Comparison of ENCODE assay signal across 8 cellular contexts in the genomic region with DNA sequence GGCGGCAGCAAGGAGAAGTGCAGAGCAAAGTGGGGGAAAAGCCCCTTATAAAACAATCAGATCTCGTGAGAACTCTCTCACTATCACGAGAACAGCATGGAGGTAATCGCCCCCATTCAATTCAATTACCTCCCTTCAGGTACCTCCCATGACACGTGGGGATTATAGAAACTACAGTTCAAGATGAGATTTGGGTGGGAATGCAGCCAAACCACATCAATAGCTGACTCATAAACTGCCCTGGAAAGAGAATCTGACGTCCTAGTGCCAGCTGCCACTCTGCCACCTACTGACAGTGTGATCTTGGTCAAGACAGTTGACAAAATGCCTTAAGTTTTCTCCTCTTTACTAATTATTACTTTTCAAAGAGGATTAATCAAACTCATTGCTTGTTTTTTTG.
A peak's percentile ranks its signal among the peaks of the same experiment; 100 is the strongest.
DNase-seq lines count a peak whose midpoint lies in the region; ATAC-seq and TF ChIP-seq lines count a peak whose summit lies in the region.

No MANE protein-coding gene starts in this region.

- H3K27me3 Mint-ChIP-seq in activated CD8-positive, alpha-beta memory T cell treated with anti-CD3 and anti-CD28 coated beads, Interleukin-2, amount 10 ng/mL, durations not matched to agents 7 days and 5 days: peaks cover 4% of the 10 kb centered on the region
- no peaks in the 10 kb centered on the region for H3K27me3 Mint-ChIP-seq in chondrocyte (ENCODE audit: low read depth)

- TF ChIP-seq CTCF in chondrocyte (IDR thresholded peaks at IDR 0.05): peak; percentile 31

- H3K4me1 Mint-ChIP-seq in activated CD8-positive, alpha-beta memory T cell treated with anti-CD3 and anti-CD28 coated beads, Interleukin-2, amount 10 ng/mL, durations not matched to agents 7 days and 5 days: peaks cover 10% of the 10 kb centered on the region
- peaks cover 21% of the 10 kb centered on the region for H3K4me1 Mint-ChIP-seq in chondrocyte (ENCODE audit: low read depth)

- no peak overlapping the region for H3K4me3 Mint-ChIP-seq in activated CD8-positive, alpha-beta memory T cell treated with anti-CD3 and anti-CD28 coated beads, Interleukin-2, amount 10 ng/mL, durations not matched to agents 7 days and 5 days
- H3K4me3 Mint-ChIP-seq in chondrocyte (ENCODE audit: unreplicated experiment): no peak overlapping the region

- CTCF ChIA-PET in activated CD8-positive, alpha-beta memory T cell treated with anti-CD3 and anti-CD28 coated beads, Interleukin-2, amount 10 ng/mL, durations not matched to agents 7 days and 5 days (lab: Charles Lee): interaction anchor here (1.0 kb wide), 2 partner anchors 9 to 10 kb away, joined by 3 read pairs; no protein-coding TSS in a partner anchor

- H3K36me3 Mint-ChIP-seq in activated CD8-positive, alpha-beta memory T cell treated with anti-CD3 and anti-CD28 coated beads, Interleukin-2, amount 10 ng/mL, durations not matched to agents 7 days and 5 days: no peaks in the 10 kb centered on the region
- peaks cover 3% of the 10 kb centered on the region for H3K36me3 Mint-ChIP-seq in chondrocyte (ENCODE audit: low read depth)

- peaks cover 3% of the 10 kb centered on the region for H3K9me3 Mint-ChIP-seq in activated CD8-positive, alpha-beta memory T cell treated with anti-CD3 and anti-CD28 coated beads, Interleukin-2, amount 10 ng/mL, durations not matched to agents 7 days and 5 days (ENCODE audit: low read depth)
- peaks cover 10% of the 10 kb centered on the region for H3K9me3 Mint-ChIP-seq in chondrocyte (ENCODE audit: low read depth)

- no peak overlapping the region for H3K27ac Mint-ChIP-seq in activated CD8-positive, alpha-beta memory T cell treated with anti-CD3 and anti-CD28 coated beads, Interleukin-2, amount 10 ng/mL, durations not matched to agents 7 days and 5 days
- no peak overlapping the region for H3K27ac Mint-ChIP-seq in chondrocyte (ENCODE audit: unreplicated experiment)

- DNase-seq in activated CD8-positive, alpha-beta memory T cell treated with anti-CD3 and anti-CD28 coated beads, Interleukin-2, amount 50 U/mL, for 48 hours: peak; percentile 58
- DNase-seq in activated CD8-positive, alpha-beta memory T cell treated with anti-CD3 and anti-CD28 coated beads, Interleukin-2, amount 10 ng/mL, durations not matched to agents 7 days and 5 days: no peak
- DNase-seq in NCI-H446 (lab: John Stamatoyannopoulos, UW) (peak; percentile 42 to 59), chondrocyte (ENCODE audit: low spot score) (no peak), DMS79 treated with DMSO at 0.1 percent for 48 hours (lab: John Stamatoyannopoulos, UW) (no peak)
- DNase-seq in stimulated activated CD8-positive, alpha-beta memory T cell treated with anti-CD3 and anti-CD28 coated beads, Interleukin-7, amount 100 ng/mL, for 4 hours (ENCODE audit: low read depth in 2 of 2): peak; percentile 5 to 15

- no peak for ATAC-seq in activated CD8-positive, alpha-beta memory T cell treated with anti-CD3 and anti-CD28 coated beads, Interleukin-2, amount 10 ng/mL, durations not matched to agents 7 days and 5 days
- ATAC-seq in GM19455 (IDR thresholded peaks at IDR 0.05; ENCODE audit: unreplicated experiment) (no peak), HG02938 (IDR thresholded peaks at IDR 0.05; ENCODE audit: unreplicated experiment) (no peak)

Comparison
In these comparisons a context has a peak if more than half of its experiments do, and no peak if none do; other contexts are left out.
1. DNase-seq: peak in activated CD8-positive, alpha-beta memory T cell treated with anti-CD3 and anti-CD28 coated beads, Interleukin-2, amount 50 U/mL, for 48 hours (single experiment), NCI-H446 (2 of 2) and stimulated activated CD8-positive, alpha-beta memory T cell treated with anti-CD3 and anti-CD28 coated beads, Interleukin-7, amount 100 ng/mL, for 4 hours (2 of 2); none in activated CD8-positive, alpha-beta memory T cell treated with anti-CD3 and anti-CD28 coated beads, Interleukin-2, amount 10 ng/mL, durations not matched to agents 7 days and 5 days (single experiment), chondrocyte (single experiment) and DMS79 treated with DMSO at 0.1 percent for 48 hours (single experiment).